Comparison of ENCODE assay signal across 1 cellular context in genomic region chr15:64686130-64686735, GRCh38.
TF ChIP-seq lines count a peak whose summit lies in the region.

No MANE protein-coding gene starts in this region.

TF ChIP-seq in GM23338, 12 proteins besides CTCF, POLR2A, EP300 and RAD21 (continued from another document):
- TF ChIP-seq ZNF462 (CRISPR knock-in tag; IDR thresholded peaks at IDR 0.05) (no peak), EZH2phosphoT487 (IDR thresholded peaks at IDR 0.05; ENCODE audit: unreplicated experiment) (no peak), NANOG (IDR thresholded peaks at IDR 0.05; ENCODE audit: borderline replicate concordance) (no peak), ZNF331 (CRISPR knock-in tag; IDR thresholded peaks at IDR 0.05; ENCODE audit: low read depth) (no peak), STAT1 (IDR thresholded peaks at IDR 0.05; ENCODE audit: unreplicated experiment) (no peak)
TF ChIP-seq in GM23338: peak in this region for 0.
